Comparison of ENCODE assay signal across 8 cellular contexts in genomic region chr6:118895241-118895561, GRCh38. TPM values are rescaled to one million over a fixed set of nuclear protein-coding genes. Genes with fewer than 3 reads are reported as not detected.
DNase-seq lines count a peak whose midpoint lies in the region; ATAC-seq and TF ChIP-seq lines count a peak whose summit lies in the region.

No MANE protein-coding gene starts in this region.

- H3K27ac Mint-ChIP-seq in activated CD4-positive, alpha-beta memory T cell treated with anti-CD3 and anti-CD28 coated beads, Interleukin-2, amount 10 ng/mL, durations not matched to agents 7 days and 5 days: peak overlapping the region; percentile 90

- H3K9me3 Mint-ChIP-seq in activated CD4-positive, alpha-beta memory T cell treated with anti-CD3 and anti-CD28 coated beads, Interleukin-2, amount 10 ng/mL, durations not matched to agents 7 days and 5 days: no peaks in the 10 kb centered on the region

- H3K4me3 Mint-ChIP-seq in activated CD4-positive, alpha-beta memory T cell treated with anti-CD3 and anti-CD28 coated beads, Interleukin-2, amount 10 ng/mL, durations not matched to agents 7 days and 5 days: peak overlapping the region; percentile 79

- peaks cover 27% of the 10 kb centered on the region for H3K36me3 Mint-ChIP-seq in activated CD4-positive, alpha-beta memory T cell treated with anti-CD3 and anti-CD28 coated beads, Interleukin-2, amount 10 ng/mL, durations not matched to agents 7 days and 5 days (ENCODE audit: low read depth)

- H3K27ac ChIP-seq in SK-N-SH (ENCODE audit: low read depth in 2 of 2, low read length in 1 of 2) (peak overlapping the region; percentile 74 to 90), subcutaneous abdominal adipose tissue (ENCODE audit: low read depth, low read length) (peak overlapping the region; percentile 80)

- peaks cover 57% of the 10 kb centered on the region for H3K79me2 ChIP-seq in SK-N-SH (ENCODE audit: insufficient read depth)

- TF ChIP-seq EP300 in SK-N-SH (IDR thresholded peaks at IDR 0.05; ENCODE audit: borderline replicate concordance in 1 of 2, low read depth in 1 of 2, low read length in 1 of 2): no peak

- no peaks in the 10 kb centered on the region for H3K9me3 ChIP-seq in SK-N-SH
- H3K9me3 ChIP-seq in iPS-18c (ENCODE audit: control insufficient read depth, insufficient read depth, low read length): no peaks in the 10 kb centered on the region
- no peaks in the 10 kb centered on the region for H3K9me3 ChIP-seq in subcutaneous abdominal adipose tissue (ENCODE audit: control insufficient read depth in 5 of 5, low read length in 5 of 5)

- H3F3A ChIP-seq in SK-N-SH (replicated peaks; ENCODE audit: insufficient read depth): peaks cover 18% of the 10 kb centered on the region

- H2AFZ ChIP-seq in SK-N-SH (ENCODE audit: low read depth): peak overlapping the region; percentile 77

- H3K4me2 ChIP-seq in SK-N-SH: peak overlapping the region; percentile 88

- H3K4me3 ChIP-seq in SK-N-SH (ENCODE audit: low read depth in 2 of 2, low read length in 1 of 2) (peak overlapping the region; percentile 96 to 98), iPS-18c (ENCODE audit: insufficient read depth, low read depth, low read length) (peak overlapping the region; percentile 93), subcutaneous abdominal adipose tissue (ENCODE audit: low read depth in 1 of 5, low read length in 5 of 5) (peak overlapping the region; percentile 69 to 99 (median 93))

- H3K27me3 ChIP-seq in SK-N-SH (ENCODE audit: insufficient read depth) (no peaks in the 10 kb centered on the region), subcutaneous abdominal adipose tissue (ENCODE audit: control insufficient read depth in 5 of 5, insufficient read depth in 4 of 5, low read length in 5 of 5) (no peaks in the 10 kb centered on the region)

- H3K9me2 ChIP-seq in SK-N-SH: no peaks in the 10 kb centered on the region

- no peak for TF ChIP-seq CTCF in SK-N-SH (IDR thresholded peaks at IDR 0.05)

- H4K20me1 ChIP-seq in SK-N-SH (ENCODE audit: insufficient read depth): no peaks in the 10 kb centered on the region

- TF ChIP-seq RAD21 in SK-N-SH (IDR thresholded peaks at IDR 0.05; ENCODE audit: low read length): no peak

- 2% methylated on average over 14 of the region's 14 CpGs for WGBS in SK-N-SH (ENCODE audit: low lambda C conversion rate)

- H3K36me3 ChIP-seq in SK-N-SH (replicated peaks in 1 of 2; ENCODE audit: control insufficient read depth in 1 of 2, insufficient read depth in 2 of 2, low read length in 1 of 2) (peaks cover 11 to 18% of the 10 kb centered on the region in 2 experiments), subcutaneous abdominal adipose tissue (ENCODE audit: control insufficient read depth in 5 of 5, insufficient read depth in 5 of 5, low read length in 5 of 5) (peaks cover 0 to 5% (median 3%) of the 10 kb centered on the region in 5 donors)

- POLR2A ChIA-PET in SK-N-SH (lab: Yijun Ruan, JAX): interaction anchor here (1.7 kb wide), 1 partner anchor 40 kb away, joined by 8 read pairs; the partner anchor contains the start of gene MCM9
- POLR2A ChIA-PET in activated CD4-positive, alpha-beta memory T cell treated with anti-CD3 and anti-CD28 coated beads, Interleukin-2, amount 10 ng/mL, durations not matched to agents 7 days and 5 days (lab: Charles Lee): interaction anchor here (1.0 to 9.7 kb wide), 23 partner anchors 10 to 1347 kb away, joined by 3 to 146 read pairs (median 6); partner anchors contain the start of genes CEP85L, FAM184A and MCM9

- H3K4me1 Mint-ChIP-seq in activated CD4-positive, alpha-beta memory T cell treated with anti-CD3 and anti-CD28 coated beads, Interleukin-2, amount 10 ng/mL, durations not matched to agents 7 days and 5 days: peaks cover 53% of the 10 kb centered on the region

- no peak for DNase-seq in SK-N-SH
- DNase-seq in activated CD4-positive, alpha-beta memory T cell treated with anti-CD3 and anti-CD28 coated beads, Interleukin-2, amount 10 ng/mL, durations not matched to agents 7 days and 5 days: no peak
- DNase-seq in NCI-H1105 (lab: John Stamatoyannopoulos, UW): no peak
- no peak for DNase-seq in NCI-H1417 treated with DMSO at 0.1 percent for 48 hours (lab: John Stamatoyannopoulos, UW)
- DNase-seq in NCI-H2227 (lab: John Stamatoyannopoulos, UW; ENCODE audit: unreplicated experiment): no peak

- no peaks in the 10 kb centered on the region for H3K27me3 Mint-ChIP-seq in activated CD4-positive, alpha-beta memory T cell treated with anti-CD3 and anti-CD28 coated beads, Interleukin-2, amount 10 ng/mL, durations not matched to agents 7 days and 5 days

- H3K9ac ChIP-seq in SK-N-SH (peak overlapping the region; percentile 87), subcutaneous abdominal adipose tissue (ENCODE audit: low read length in 5 of 5) (peak overlapping the region in 4 of 5 donors; percentile 4 to 80 (median 71))

- no peak for ATAC-seq in SK-N-SH treated with all-trans-retinoic acid at 6 μM for 48 hours

- H3K4me1 ChIP-seq in SK-N-SH (ENCODE audit: control insufficient read depth in 1 of 2, insufficient read depth in 2 of 2, low read depth in 1 of 2, low read length in 1 of 2): peaks cover 7 to 17% of the 10 kb centered on the region in 2 experiments; a peak in 3 of 4 replicates
- H3K4me1 ChIP-seq in subcutaneous abdominal adipose tissue (ENCODE audit: control insufficient read depth in 5 of 5, insufficient read depth in 5 of 5, low read length in 5 of 5): peaks cover 0 to 25% (median 19%) of the 10 kb centered on the region in 5 donors

- CTCF ChIA-PET in SK-N-SH (lab: Yijun Ruan, JAX): interaction anchor here (1.1 to 2.7 kb wide), 5 partner anchors 10 to 215 kb away, joined by 3 to 15 read pairs (median 4); no protein-coding TSS in a partner anchor
- CTCF ChIA-PET in activated CD4-positive, alpha-beta memory T cell treated with anti-CD3 and anti-CD28 coated beads, Interleukin-2, amount 10 ng/mL, durations not matched to agents 7 days and 5 days (lab: Charles Lee): interaction anchor here (0.6 to 5.7 kb wide), 13 partner anchors 9 to 419 kb away, joined by 3 to 35 read pairs (median 7); partner anchors contain the start of genes CEP85L and FAM184A

TF ChIP-seq in SK-N-SH, 30 proteins besides CTCF, POLR2A, EP300 and RAD21 (continues in another document):
- TF ChIP-seq NRF1 (IDR thresholded peaks at IDR 0.05; ENCODE audit: low read depth, low read length) (peak; percentile 65), USF2 (IDR thresholded peaks at IDR 0.05; ENCODE audit: borderline replicate concordance, low read depth, low read length) (no peak), TEAD4 (IDR thresholded peaks at IDR 0.05; ENCODE audit: borderline replicate concordance, insufficient read depth) (no peak)
- TF ChIP-seq, protein P1, sequence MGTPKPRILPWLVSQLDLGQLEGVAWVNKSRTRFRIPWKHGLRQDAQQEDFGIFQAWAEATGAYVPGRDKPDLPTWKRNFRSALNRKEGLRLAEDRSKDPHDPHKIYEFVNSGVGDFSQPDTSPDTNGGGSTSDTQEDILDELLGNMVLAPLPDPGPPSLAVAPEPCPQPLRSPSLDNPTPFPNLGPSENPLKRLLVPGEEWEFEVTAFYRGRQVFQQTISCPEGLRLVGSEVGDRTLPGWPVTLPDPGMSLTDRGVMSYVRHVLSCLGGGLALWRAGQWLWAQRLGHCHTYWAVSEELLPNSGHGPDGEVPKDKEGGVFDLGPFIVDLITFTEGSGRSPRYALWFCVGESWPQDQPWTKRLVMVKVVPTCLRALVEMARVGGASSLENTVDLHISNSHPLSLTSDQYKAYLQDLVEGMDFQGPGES (IDR thresholded peaks at IDR 0.05; ENCODE audit: low read depth, low read length): no peak

TF ChIP-seq in SK-N-SH treated with all-trans-retinoic acid at 6 μM for 48 hours, 23 proteins besides CTCF, POLR2A, EP300 and RAD21:
- TF ChIP-seq TOX (CRISPR knock-in tag; IDR thresholded peaks at IDR 0.05; ENCODE audit: borderline replicate concordance) (no peak), ARNTL (CRISPR knock-in tag; IDR thresholded peaks at IDR 0.05; ENCODE audit: borderline replicate concordance, low read depth) (no peak), ZNF8 (CRISPR knock-in tag; IDR thresholded peaks at IDR 0.05) (no peak), TSHZ2 (CRISPR knock-in tag; IDR thresholded peaks at IDR 0.05) (no peak)
TF ChIP-seq in SK-N-SH treated with all-trans-retinoic acid at 6 μM for 48 hours: peak in this region for 0.

RNA-seq across cellular contexts. Expression of gene ASF1A, which starts 1.2 kb away (rescaled TPM):
- 5.2 and 5.4 TPM in 2 replicates for polyA plus RNA-seq in SK-N-SH (2012; rRNA removed)
- 7.6 and 9.1 TPM in 2 replicates for polyA plus RNA-seq in SK-N-SH (2012; cell fraction: cytosol; rRNA removed)
- polyA plus RNA-seq in SK-N-SH (2012; cell fraction: nucleus; rRNA removed): 1.8 and 4.1 TPM in 2 replicates
- total RNA-seq in activated CD4-positive, alpha-beta memory T cell treated with anti-CD3 and anti-CD28 coated beads, Interleukin-2, amount 10 ng/mL, durations not matched to agents 7 days and 5 days: 10 to 100 TPM; 55.7 to 59.8 TPM

RNA-seq across cellular contexts. Expression of gene MCM9, which starts 39.8 kb away (rescaled TPM):
- polyA plus RNA-seq in SK-N-SH (2012; rRNA removed): 1.7 and 2.9 TPM in 2 replicates
- polyA plus RNA-seq in SK-N-SH (2012; cell fraction: cytosol; rRNA removed): 2.3 and 2.4 TPM in 2 replicates
- 5.2 and 8.3 TPM in 2 replicates for polyA plus RNA-seq in SK-N-SH (2012; cell fraction: nucleus; rRNA removed)
- 10 to 100 TPM; 14.8 to 15.7 TPM for total RNA-seq in activated CD4-positive, alpha-beta memory T cell treated with anti-CD3 and anti-CD28 coated beads, Interleukin-2, amount 10 ng/mL, durations not matched to agents 7 days and 5 days
